In genomic region chr11:1011320-1011698, GRCh38 we compare ENCODE assay signal across 17 cellular contexts. TPM values are rescaled to one million over a fixed set of nuclear protein-coding genes. Genes with fewer than 3 reads are reported as not detected.
DNase-seq lines count a peak whose midpoint lies in the region; ATAC-seq lines count a peak whose summit lies in the region.
"Had no signal": no experiment of that assay in that cellular context is flagged by ENCODE, and none has a peak within 500 bp of the region (broad histone marks: within the 10 kb centered on the region; RNA-seq: fewer than 3 reads in every experiment).

No MANE protein-coding gene starts in this region.

- peak overlapping the region; percentile 95 for H3K27ac ChIP-seq in BLaER1
- H3K27ac ChIP-seq in BLaER1 treated with 17β-estradiol and CSF1 and Interleukin-3, amounts not matched to agents 10 nM and 100 nM, result peak overlapping the region in 7 of 11 experiments; percentile 7 to 82 (median 67); a peak in 10 of 22 replicates
- H3K27ac ChIP-seq in neuronal stem cell (replicated peaks; ENCODE audit: low read length), result no peak overlapping the region
- H3K27ac ChIP-seq: A549 had no signal

- H2AFZ ChIP-seq in neuronal stem cell (ENCODE audit: low read length), result no peak overlapping the region

- POLR2A ChIA-PET in activated CD4-positive, alpha-beta memory T cell treated with anti-CD3 and anti-CD28 coated beads, Interleukin-2, amount 10 ng/mL, durations not matched to agents 7 days and 5 days (lab: Charles Lee), result no interaction called here

- no peaks in the 10 kb centered on the region for H3K9me3 Mint-ChIP-seq in activated CD4-positive, alpha-beta memory T cell treated with anti-CD3 and anti-CD28 coated beads, Interleukin-2, amount 10 ng/mL, durations not matched to agents 7 days and 5 days
- H3K9me3 Mint-ChIP-seq: CD8-positive, alpha-beta memory T cell had no signal

- peak overlapping the region; percentile 80 for H3K23ac ChIP-seq in neuronal stem cell (ENCODE audit: low read depth, low read length, poor library complexity)

- H3K4me2 ChIP-seq in BLaER1 (peak overlapping the region; percentile 96), neuronal stem cell (ENCODE audit: insufficient read depth, low read length, poor library complexity, severe bottlenecking) (no peak overlapping the region)
- peak overlapping the region; percentile 68 to 97 (median 87) for H3K4me2 ChIP-seq in BLaER1 treated with 17β-estradiol and CSF1 and Interleukin-3, amounts not matched to agents 10 nM and 100 nM
- H3K4me2 ChIP-seq: A549 had no signal

- no peaks in the 10 kb centered on the region for H3K27me3 Mint-ChIP-seq in activated CD4-positive, alpha-beta memory T cell treated with anti-CD3 and anti-CD28 coated beads, Interleukin-2, amount 10 ng/mL, durations not matched to agents 7 days and 5 days
- H3K27me3 Mint-ChIP-seq: CD8-positive, alpha-beta memory T cell had no signal

- H3K4me3 Mint-ChIP-seq in activated CD4-positive, alpha-beta memory T cell treated with anti-CD3 and anti-CD28 coated beads, Interleukin-2, amount 10 ng/mL, durations not matched to agents 7 days and 5 days, result no peak overlapping the region
- H3K4me3 Mint-ChIP-seq: HFFc6 had no signal

- H3K4me1 Mint-ChIP-seq in activated CD4-positive, alpha-beta memory T cell treated with anti-CD3 and anti-CD28 coated beads, Interleukin-2, amount 10 ng/mL, durations not matched to agents 7 days and 5 days, result no peaks in the 10 kb centered on the region

- H3K27me3 ChIP-seq in BLaER1 (no peaks in the 10 kb centered on the region), neuronal stem cell (ENCODE audit: control insufficient read depth in 3 of 3, insufficient read depth in 3 of 3, low read depth in 1 of 3, low read length in 3 of 3) (no peaks in the 10 kb centered on the region)
- peaks cover 0 to 71% (median 0%) of the 10 kb centered on the region in 11 experiments; a peak in 8 of 22 replicates for H3K27me3 ChIP-seq in BLaER1 treated with 17β-estradiol and CSF1 and Interleukin-3, amounts not matched to agents 10 nM and 100 nM
- H3K27me3 ChIP-seq: BE2C had no signal

- peaks cover 12% of the 10 kb centered on the region for H3K36me3 Mint-ChIP-seq in activated CD4-positive, alpha-beta memory T cell treated with anti-CD3 and anti-CD28 coated beads, Interleukin-2, amount 10 ng/mL, durations not matched to agents 7 days and 5 days (ENCODE audit: low read depth)

- no peak overlapping the region for H2BK12ac ChIP-seq in neuronal stem cell (ENCODE audit: low read length)

- intact Hi-C loops in left cardiac atrium (cut with DNase I), result no loop called here

- CTCF ChIA-PET in activated CD4-positive, alpha-beta memory T cell treated with anti-CD3 and anti-CD28 coated beads, Interleukin-2, amount 10 ng/mL, durations not matched to agents 7 days and 5 days (lab: Charles Lee), result no interaction called here

- H3K4me3 ChIP-seq in BLaER1, result peak overlapping the region; percentile 56
- peak overlapping the region in 3 of 10 experiments; percentile 12 to 37 (median 23); a peak in 2 of 20 replicates for H3K4me3 ChIP-seq in BLaER1 treated with 17β-estradiol and CSF1 and Interleukin-3, amounts not matched to agents 10 nM and 100 nM
- H3K4me3 ChIP-seq in neuronal stem cell (ENCODE audit: low read length in 2 of 2), result no peak overlapping the region
- H3K4me3 ChIP-seq: A549, HAP-1 had no signal

- peak; percentile 54 for DNase-seq in NCI-H510A (lab: John Stamatoyannopoulos, UW)
- DNase-seq in neuronal stem cell (ENCODE audit: low spot score), result no peak
- DNase-seq in left cardiac atrium, result no peak
- DNase-seq in activated CD4-positive, alpha-beta memory T cell treated with anti-CD3 and anti-CD28 coated beads, Interleukin-2, amount 10 ng/mL, durations not matched to agents 7 days and 5 days, result no peak
- DNase-seq: BE2C; CD8-positive, alpha-beta memory T cell; DMS53; GF-D8; HFFc6; IMR-90 had no signal

- H3K9ac ChIP-seq in BLaER1 (peak overlapping the region; percentile 80), neuronal stem cell (ENCODE audit: low read depth, low read length, poor library complexity) (no peak overlapping the region)
- H3K9ac ChIP-seq in BLaER1 treated with 17β-estradiol and CSF1 and Interleukin-3, amounts not matched to agents 10 nM and 100 nM, result peak overlapping the region in 6 of 11 experiments; percentile 11 to 72 (median 60); a peak in 9 of 22 replicates

- no peak overlapping the region for H2BK5ac ChIP-seq in neuronal stem cell (ENCODE audit: low read length)

- no peaks in the 10 kb centered on the region for H4K20me1 ChIP-seq in BLaER1
- H4K20me1 ChIP-seq in BLaER1 treated with 17β-estradiol and CSF1 and Interleukin-3, amounts not matched to agents 10 nM and 100 nM, result peaks cover 5 to 100% (median 77%) of the 10 kb centered on the region in 11 experiments; a peak in 20 of 22 replicates

- ATAC-seq in left cardiac atrium, result no peak
- ATAC-seq in GM21423 (IDR thresholded peaks at IDR 0.05; ENCODE audit: unreplicated experiment), result no peak
- ATAC-seq: A549 had no signal

- H3K9me3 ChIP-seq in BLaER1, result no peaks in the 10 kb centered on the region
- H3K9me3 ChIP-seq in BLaER1 treated with 17β-estradiol and CSF1 and Interleukin-3, amounts not matched to agents 10 nM and 100 nM (replicated peaks in 1 of 11), result peaks cover 0 to 2% (median under 1%) of the 10 kb centered on the region in 11 experiments; a peak in 7 of 22 replicates
- H3K9me3 ChIP-seq in neuronal stem cell (replicated peaks in 1 of 2; ENCODE audit: control insufficient read depth in 2 of 2, insufficient read depth in 1 of 2, low read depth in 1 of 2, low read length in 2 of 2), result peaks cover 2% of the 10 kb centered on the region in 2 donors
- H3K9me3 ChIP-seq: A549, BE2C, HAP-1 had no signal

- H3K79me1 ChIP-seq in neuronal stem cell (ENCODE audit: low read depth, low read length), result no peaks in the 10 kb centered on the region

- peaks cover 100% of the 10 kb centered on the region for H3K4me1 ChIP-seq in BLaER1
- peaks cover 76 to 100% (median 98%) of the 10 kb centered on the region in 10 experiments for H3K4me1 ChIP-seq in BLaER1 treated with 17β-estradiol and CSF1 and Interleukin-3, amounts not matched to agents 10 nM and 100 nM
- H3K4me1 ChIP-seq in neuronal stem cell (ENCODE audit: control insufficient read depth in 2 of 2, insufficient read depth in 1 of 2, low read depth in 1 of 2, low read length in 2 of 2), result peaks cover 0 to 5% of the 10 kb centered on the region in 2 donors
- H3K4me1 ChIP-seq: A549, HAP-1 had no signal

- no peak overlapping the region for H3K18ac ChIP-seq in neuronal stem cell (ENCODE audit: low read length)

- H2BK15ac ChIP-seq in neuronal stem cell (ENCODE audit: low read length), result no peak overlapping the region

- peaks cover 9% of the 10 kb centered on the region for H3K36me3 ChIP-seq in BLaER1
- H3K36me3 ChIP-seq in BLaER1 treated with 17β-estradiol and CSF1 and Interleukin-3, amounts not matched to agents 10 nM and 100 nM, result peaks cover 0 to 67% (median 8%) of the 10 kb centered on the region in 11 experiments; a peak in 17 of 22 replicates
- H3K36me3 ChIP-seq in neuronal stem cell (replicated peaks in 1 of 2; ENCODE audit: control insufficient read depth in 2 of 2, insufficient read depth in 2 of 2, low read length in 2 of 2), result peaks cover 33 to 50% of the 10 kb centered on the region in 2 donors

- no peak overlapping the region for H2BK120ac ChIP-seq in neuronal stem cell (ENCODE audit: low read depth, low read length)

- WGBS in neuronal stem cell (ENCODE audit: extremely low coverage in 2 of 2, insufficient read length in 2 of 2, insufficient replicate concordance in 1 of 2), 2 donors, result no CpG with 5 or more reads among the region's 17 CpGs

- H4K8ac ChIP-seq in neuronal stem cell (ENCODE audit: low read depth, low read length), result no peak overlapping the region

- H3K14ac ChIP-seq in neuronal stem cell (ENCODE audit: low read length), result no peak overlapping the region

- no peak overlapping the region for H3K27ac Mint-ChIP-seq in activated CD4-positive, alpha-beta memory T cell treated with anti-CD3 and anti-CD28 coated beads, Interleukin-2, amount 10 ng/mL, durations not matched to agents 7 days and 5 days
- H3K27ac Mint-ChIP-seq: CD8-positive, alpha-beta memory T cell; HFFc6 had no signal

- H4K91ac ChIP-seq in neuronal stem cell (ENCODE audit: low read depth, low read length, poor library complexity), result no peak overlapping the region

- H3K4ac ChIP-seq in neuronal stem cell (ENCODE audit: low read length), result no peak overlapping the region

- H2AK5ac ChIP-seq in neuronal stem cell (ENCODE audit: low read depth, low read length), result no peak overlapping the region

RNA-seq across cellular contexts. Expression of gene MUC6, which starts 25.2 kb away (rescaled TPM):
- polyA plus RNA-seq in neuronal stem cell (2013, experiment 1 of 2), result not detected
- polyA plus RNA-seq in neuronal stem cell (2013, experiment 2 of 2), result not detected
- not detected for total RNA-seq in left cardiac atrium
- not detected for total RNA-seq in activated CD4-positive, alpha-beta memory T cell treated with anti-CD3 and anti-CD28 coated beads, Interleukin-2, amount 10 ng/mL, durations not matched to agents 7 days and 5 days
- total RNA-seq: CD8-positive, alpha-beta memory T cell; H1; HFFc6; IMR-90 had no signal
- polyA plus RNA-seq: A549; AG04450; CD8-positive, alpha-beta memory T cell; H1; IMR-90 had no signal
